ENCODE assay signal across 10 cellular contexts in the genomic region with DNA sequence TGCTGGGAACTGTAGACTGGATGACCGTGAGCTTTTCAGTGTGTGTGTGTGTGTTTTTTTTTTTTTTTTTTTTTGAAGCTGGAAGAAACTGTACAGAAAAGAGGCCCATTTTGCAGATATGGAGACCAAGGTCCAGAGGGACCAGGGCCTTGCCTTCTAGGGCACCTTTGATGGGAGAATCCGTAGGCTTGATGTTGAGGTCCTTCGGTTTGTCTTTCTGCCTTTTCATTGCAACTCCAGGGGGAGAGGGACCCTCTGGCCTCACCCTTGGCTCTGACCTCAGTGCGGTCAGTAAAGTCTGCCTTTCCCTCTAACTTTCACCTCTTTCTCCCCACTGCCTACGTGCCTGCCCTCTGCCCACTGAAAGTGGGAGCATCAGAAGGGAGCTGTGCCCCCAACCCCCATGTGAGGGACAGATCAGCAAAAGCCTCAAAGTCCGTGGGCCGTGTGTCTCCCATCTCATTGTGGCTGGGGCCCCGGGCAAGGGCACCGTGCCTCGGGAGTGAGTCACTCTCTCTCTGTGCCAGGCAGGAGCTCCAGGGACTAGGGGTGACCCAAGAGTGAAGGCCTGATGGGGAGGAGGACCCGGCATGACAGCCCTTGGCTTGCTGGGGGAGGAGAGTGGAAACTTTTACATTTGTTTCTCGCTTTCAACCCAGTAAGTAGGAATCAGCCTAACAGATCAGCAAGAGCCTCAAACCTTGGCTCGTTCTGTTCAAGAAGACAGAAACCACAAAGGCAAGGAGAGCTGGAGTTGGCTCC.
DNase-seq lines count a peak whose midpoint lies in the region; ATAC-seq lines count a peak whose summit lies in the region.
"Had no signal": no experiment of that assay in that cellular context is flagged by ENCODE, and none has a peak within 500 bp of the region (broad histone marks: within the 10 kb centered on the region; RNA-seq: fewer than 3 reads in every experiment).

No MANE protein-coding gene starts in this region.

- intact Hi-C loops in right cardiac atrium (cut with DNase I), result no loop called here

- no peak overlapping the region for H3K4me3 ChIP-seq in right cardiac atrium (ENCODE audit: low read length)
- H3K4me3 ChIP-seq: uterus had no signal

- 54% methylated on average over 13 of the region's 13 CpGs for WGBS in right cardiac atrium

- H3K36me3 Mint-ChIP-seq in activated T-cell treated with anti-CD3 and anti-CD28 coated beads, Interleukin-2, amount 50 U/mL, for 24 hours (ENCODE audit: low read depth), result peaks cover 3% of the 10 kb centered on the region

- no peaks in the 10 kb centered on the region for H3K27me3 ChIP-seq in right cardiac atrium (ENCODE audit: control insufficient read depth, insufficient read depth)
- H3K27me3 ChIP-seq: uterus had no signal

- no peak overlapping the region for H3K27ac ChIP-seq in right cardiac atrium (ENCODE audit: low read length)
- H3K27ac ChIP-seq: HL-60, uterus had no signal

- H3K9me3 Mint-ChIP-seq in activated T-cell treated with anti-CD3 and anti-CD28 coated beads, Interleukin-2, amount 50 U/mL, for 24 hours, result no peaks in the 10 kb centered on the region

- H3K4me1 Mint-ChIP-seq in activated T-cell treated with anti-CD3 and anti-CD28 coated beads, Interleukin-2, amount 50 U/mL, for 24 hours (ENCODE audit: low read depth), result peaks cover 34% of the 10 kb centered on the region

- H3K4me3 Mint-ChIP-seq in activated T-cell treated with anti-CD3 and anti-CD28 coated beads, Interleukin-2, amount 50 U/mL, for 24 hours, result peak overlapping the region; percentile 36

- peak; percentile 61 for DNase-seq in HS-27A (ENCODE audit: low read depth)
- DNase-seq in activated T-cell treated with anti-CD3 and anti-CD28 coated beads, Interleukin-2, amount 50 U/mL, for 24 hours, result peak; percentile 71
- DNase-seq in right cardiac atrium, result peak in 2 of 3 donors; percentile 53 to 62
- peak; percentile 19 for DNase-seq in stimulated activated CD8-positive, alpha-beta memory T cell treated with anti-CD3 and anti-CD28 coated beads, Interleukin-12 subunit alpha, Interleukin-12 subunit beta, amount 100 ng/mL, for 24 hours (ENCODE audit: extremely low read depth)
- DNase-seq in ureter (ENCODE audit: low spot score), result no peak

- H3K27ac Mint-ChIP-seq in activated T-cell treated with anti-CD3 and anti-CD28 coated beads, Interleukin-2, amount 50 U/mL, for 24 hours, result peak overlapping the region; percentile 94

- ATAC-seq in right cardiac atrium, result peak; percentile 62 to 70
- ATAC-seq in GM21360 (IDR thresholded peaks at IDR 0.05; ENCODE audit: unreplicated experiment), result no peak
- ATAC-seq in HG02642 (IDR thresholded peaks at IDR 0.05; ENCODE audit: poor library complexity, unreplicated experiment), result no peak
- ATAC-seq in GM19397 (IDR thresholded peaks at IDR 0.05; ENCODE audit: unreplicated experiment), result no peak

- H3K4me1 ChIP-seq in right cardiac atrium (ENCODE audit: control insufficient read depth, insufficient read depth, low read length), result no peaks in the 10 kb centered on the region
- H3K4me1 ChIP-seq: uterus had no signal

- no peaks in the 10 kb centered on the region for H3K27me3 Mint-ChIP-seq in activated T-cell treated with anti-CD3 and anti-CD28 coated beads, Interleukin-2, amount 50 U/mL, for 24 hours

- H3K9me3 ChIP-seq in right cardiac atrium (ENCODE audit: control insufficient read depth, low read length), result no peaks in the 10 kb centered on the region
- H3K9me3 ChIP-seq: uterus had no signal

Comparison
In these comparisons a context has a peak if more than half of its experiments do, and no peak if none do; other contexts are left out.
1. ATAC-seq: peak in right cardiac atrium (2 of 2); none in GM21360 (single experiment), HG02642 (single experiment) and GM19397 (single experiment).